Comparison of ENCODE assay signal across 1 cellular context in genomic region chr1:230149751-230150584, GRCh38.
TF ChIP-seq lines count a peak whose summit lies in the region.

No MANE protein-coding gene starts in this region.

TF ChIP-seq in K562, 482 proteins besides CTCF, POLR2A, EP300 and RAD21 (continued from another document and continues in another):
- peak in 1 of 2 experiments; percentile 55; a peak in 2 of 4 replicates for TF ChIP-seq FOXK2 (conservative IDR thresholded peaks at IDR 0.05 in 1 of 2, IDR thresholded peaks at IDR 0.05 in 1 of 2; ENCODE audit: low read depth in 2 of 2)
- TF ChIP-seq, protein P1, sequence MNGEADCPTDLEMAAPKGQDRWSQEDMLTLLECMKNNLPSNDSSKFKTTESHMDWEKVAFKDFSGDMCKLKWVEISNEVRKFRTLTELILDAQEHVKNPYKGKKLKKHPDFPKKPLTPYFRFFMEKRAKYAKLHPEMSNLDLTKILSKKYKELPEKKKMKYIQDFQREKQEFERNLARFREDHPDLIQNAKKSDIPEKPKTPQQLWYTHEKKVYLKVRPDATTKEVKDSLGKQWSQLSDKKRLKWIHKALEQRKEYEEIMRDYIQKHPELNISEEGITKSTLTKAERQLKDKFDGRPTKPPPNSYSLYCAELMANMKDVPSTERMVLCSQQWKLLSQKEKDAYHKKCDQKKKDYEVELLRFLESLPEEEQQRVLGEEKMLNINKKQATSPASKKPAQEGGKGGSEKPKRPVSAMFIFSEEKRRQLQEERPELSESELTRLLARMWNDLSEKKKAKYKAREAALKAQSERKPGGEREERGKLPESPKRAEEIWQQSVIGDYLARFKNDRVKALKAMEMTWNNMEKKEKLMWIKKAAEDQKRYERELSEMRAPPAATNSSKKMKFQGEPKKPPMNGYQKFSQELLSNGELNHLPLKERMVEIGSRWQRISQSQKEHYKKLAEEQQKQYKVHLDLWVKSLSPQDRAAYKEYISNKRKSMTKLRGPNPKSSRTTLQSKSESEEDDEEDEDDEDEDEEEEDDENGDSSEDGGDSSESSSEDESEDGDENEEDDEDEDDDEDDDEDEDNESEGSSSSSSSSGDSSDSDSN (IDR thresholded peaks at IDR 0.05; ENCODE audit: borderline replicate concordance in 1 of 2, low read depth in 2 of 2, low read length in 2 of 2) = peak; percentile 24 to 45; a peak in 2 of 4 replicates
- peak in 1 of 2 experiments; percentile 63; a peak in 2 of 4 replicates for TF ChIP-seq SRF (CRISPR knock-in tag; IDR thresholded peaks at IDR 0.05)
- peak; percentile 45; the same call in 1 of the 2 replicates for TF ChIP-seq CXXC5 (CRISPR knock-in tag; IDR thresholded peaks at IDR 0.05)
- TF ChIP-seq GMEB1 (CRISPR knock-in tag; IDR thresholded peaks at IDR 0.05) = no peak
- TF ChIP-seq FOXP1 (CRISPR knock-in tag; IDR thresholded peaks at IDR 0.05) = no peak
- TF ChIP-seq ZNF146 (CRISPR knock-in tag; IDR thresholded peaks at IDR 0.05; ENCODE audit: unreplicated experiment) = no peak
- TF ChIP-seq SMARCE1 (IDR thresholded peaks at IDR 0.05) = peak; percentile 67; the same call in 1 of the 2 replicates
- 0 out of 2 replicates have a peak, but pooled peaks have one; percentile 20 for TF ChIP-seq ARID1B (IDR thresholded peaks at IDR 0.05)
- TF ChIP-seq ZNF318 (IDR thresholded peaks at IDR 0.05; ENCODE audit: borderline replicate concordance in 1 of 2, low read depth in 1 of 2) = no peak
- TF ChIP-seq, protein P2, sequence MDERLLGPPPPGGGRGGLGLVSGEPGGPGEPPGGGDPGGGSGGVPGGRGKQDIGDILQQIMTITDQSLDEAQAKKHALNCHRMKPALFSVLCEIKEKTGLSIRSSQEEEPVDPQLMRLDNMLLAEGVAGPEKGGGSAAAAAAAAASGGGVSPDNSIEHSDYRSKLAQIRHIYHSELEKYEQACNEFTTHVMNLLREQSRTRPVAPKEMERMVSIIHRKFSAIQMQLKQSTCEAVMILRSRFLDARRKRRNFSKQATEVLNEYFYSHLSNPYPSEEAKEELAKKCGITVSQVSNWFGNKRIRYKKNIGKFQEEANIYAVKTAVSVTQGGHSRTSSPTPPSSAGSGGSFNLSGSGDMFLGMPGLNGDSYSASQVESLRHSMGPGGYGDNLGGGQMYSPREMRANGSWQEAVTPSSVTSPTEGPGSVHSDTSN (CRISPR knock-in tag; IDR thresholded peaks at IDR 0.05; ENCODE audit: low read depth) = no peak
- TF ChIP-seq, protein P2 (tag; conservative IDR thresholded peaks at IDR 0.05; ENCODE audit: low read depth) = no peak
- TF ChIP-seq ZNF23 (CRISPR knock-in tag; IDR thresholded peaks at IDR 0.05) = no peak
- TF ChIP-seq, protein P3, sequence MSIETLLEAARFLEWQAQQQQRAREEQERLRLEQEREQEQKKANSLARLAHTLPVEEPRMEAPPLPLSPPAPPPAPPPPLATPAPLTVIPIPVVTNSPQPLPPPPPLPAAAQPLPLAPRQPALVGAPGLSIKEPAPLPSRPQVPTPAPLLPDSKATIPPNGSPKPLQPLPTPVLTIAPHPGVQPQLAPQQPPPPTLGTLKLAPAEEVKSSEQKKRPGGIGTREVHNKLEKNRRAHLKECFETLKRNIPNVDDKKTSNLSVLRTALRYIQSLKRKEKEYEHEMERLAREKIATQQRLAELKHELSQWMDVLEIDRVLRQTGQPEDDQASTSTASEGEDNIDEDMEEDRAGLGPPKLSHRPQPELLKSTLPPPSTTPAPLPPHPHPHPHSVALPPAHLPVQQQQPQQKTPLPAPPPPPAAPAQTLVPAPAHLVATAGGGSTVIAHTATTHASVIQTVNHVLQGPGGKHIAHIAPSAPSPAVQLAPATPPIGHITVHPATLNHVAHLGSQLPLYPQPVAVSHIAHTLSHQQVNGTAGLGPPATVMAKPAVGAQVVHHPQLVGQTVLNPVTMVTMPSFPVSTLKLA (conservative IDR thresholded peaks at IDR 0.05) = 0 out of 4 replicates have a peak, but pooled peaks of 1 of the 2 experiments have one; percentile 20
- TF ChIP-seq PHF8 (IDR thresholded peaks at IDR 0.05; ENCODE audit: borderline replicate concordance, low read length) = 0 out of 2 replicates have a peak, but pooled peaks have one; percentile 21
- 0 out of 2 replicates have a peak, but pooled peaks have one; percentile 32 for TF ChIP-seq GABPB1 (CRISPR knock-in tag; IDR thresholded peaks at IDR 0.05)
- TF ChIP-seq ZBTB7A (IDR thresholded peaks at IDR 0.05; ENCODE audit: borderline replicate concordance, control insufficient read depth, low read depth, low read length) = peak; percentile 24; the same call in 1 of the 2 replicates
- 0 out of 4 replicates have a peak, but pooled peaks of 1 of the 2 experiments have one; percentile 33 for TF ChIP-seq ARNT (IDR thresholded peaks at IDR 0.05)
- no peak for TF ChIP-seq HIVEP1 (CRISPR knock-in tag; IDR thresholded peaks at IDR 0.05)
- TF ChIP-seq HDGF (IDR thresholded peaks at IDR 0.05) = no peak
- no peak for TF ChIP-seq HDAC6 (IDR thresholded peaks at IDR 0.05; ENCODE audit: low read depth, low read length)
- TF ChIP-seq DNMT1 (IDR thresholded peaks at IDR 0.05) = no peak
- TF ChIP-seq DEAF1 (CRISPR knock-in tag; IDR thresholded peaks at IDR 0.05) = 0 out of 2 replicates have a peak, but pooled peaks have one; percentile 5
